Comparison of ENCODE assay signal across 8 cellular contexts in genomic region chr12:26113853-26114719, GRCh38. TPM values are rescaled to one million over a fixed set of nuclear protein-coding genes. Genes with fewer than 3 reads are reported as not detected.
DNase-seq lines count a peak whose midpoint lies in the region; ATAC-seq and TF ChIP-seq lines count a peak whose summit lies in the region.

No MANE protein-coding gene starts in this region.

- TF ChIP-seq POLR2A in stomach (IDR thresholded peaks at IDR 0.05) = no peak

- H3K9me3 Mint-ChIP-seq in neural crest cell = no peaks in the 10 kb centered on the region

- no peaks in the 10 kb centered on the region for H3K36me3 ChIP-seq in stomach

- no peaks in the 10 kb centered on the region for H3K36me3 Mint-ChIP-seq in neural crest cell (ENCODE audit: low read depth)

- no peak for TF ChIP-seq EP300 in stomach (IDR thresholded peaks at IDR 0.05)

- peaks cover 2% of the 10 kb centered on the region for H3K4me1 ChIP-seq in foreskin keratinocyte
- H3K4me1 ChIP-seq in stomach = peaks cover 9 to 37% (median 21%) of the 10 kb centered on the region in 4 donors

- no peaks in the 10 kb centered on the region for H3K9me3 ChIP-seq in stomach

- ATAC-seq in GM19463 (IDR thresholded peaks at IDR 0.05; ENCODE audit: unreplicated experiment) = peak; percentile 71
- ATAC-seq in foreskin keratinocyte = peak; percentile 91

- H3K4me3 ChIP-seq in HL-60 (replicated peaks; ENCODE audit: insufficient read depth, low read length) (peak overlapping the region; percentile 43), stomach (peak overlapping the region; percentile 43 to 58 (median 52))

- peak; percentile 97 for DNase-seq in D341Med (ENCODE audit: low spot score)
- peak in 1 of 2 experiments; percentile 82 for DNase-seq in HL-60 (ENCODE audit: low read depth in 1 of 2, low spot score in 1 of 2)
- DNase-seq in RPMI7951 (ENCODE audit: low read depth) = peak; percentile 90
- DNase-seq in activated gamma-delta T cell treated with anti-CD3 and anti-CD28 coated beads, Interleukin-2, amount 50 U/mL, for 16 hours (ENCODE audit: low read depth) = peak; percentile 43
- DNase-seq in foreskin keratinocyte = peak; percentile 76 to 84
- peak; percentile 67 for DNase-seq in neural crest cell (ENCODE audit: low read depth, low spot score)
- peak; percentile 96 for DNase-seq in stomach

- intact Hi-C loops in stomach (cut with DNase I; ENCODE audit: low total_unique reads) = no loop called here

- no peak overlapping the region for H3K27ac Mint-ChIP-seq in neural crest cell (ENCODE audit: unreplicated experiment)

- WGBS in stomach, 5 donors = 1% methylated on average over 32 to 72 of the region's 72 CpGs

- peaks cover 59% of the 10 kb centered on the region for H3K27me3 Mint-ChIP-seq in neural crest cell (ENCODE audit: low read depth)

- H3K27me3 ChIP-seq in HL-60 (ENCODE audit: insufficient read depth, poor library complexity, severe bottlenecking) (no peaks in the 10 kb centered on the region), foreskin keratinocyte (no peaks in the 10 kb centered on the region), stomach (no peaks in the 10 kb centered on the region)

- peaks cover 16% of the 10 kb centered on the region for H3K4me1 Mint-ChIP-seq in neural crest cell

- peak overlapping the region; percentile 73 for H3K4me3 Mint-ChIP-seq in neural crest cell

- H3K27ac ChIP-seq in HL-60 (replicated peaks) (peak overlapping the region; percentile 62), foreskin keratinocyte (peak overlapping the region; percentile 79), stomach (peak overlapping the region; percentile 92 to 95 (median 95))

- TF ChIP-seq CTCF in HL-60 (IDR thresholded peaks at IDR 0.05; ENCODE audit: insufficient read depth, low read length) = no peak
- TF ChIP-seq CTCF in foreskin keratinocyte (conservative IDR thresholded peaks at IDR 0.05) = peak; percentile 43
- TF ChIP-seq CTCF in neural crest cell (conservative IDR thresholded peaks at IDR 0.05) = peak; percentile 64
- TF ChIP-seq CTCF in stomach (IDR thresholded peaks at IDR 0.05) = peak in 5 of 7 experiments; percentile 18 to 54 (median 40)

RNA-seq across cellular contexts. Expression of gene BHLHE41, which starts 10.8 kb away (rescaled TPM):
- total RNA-seq in RPMI7951 (2014; rRNA removed; shearing (Covaris generic)) = 7.8 and 9.1 TPM in 2 replicates
- total RNA-seq in foreskin keratinocyte (0.03 and 0.14 TPM in 2 replicates), neural crest cell (0.65 TPM in 1 of 2 replicates, not detected in the other), stomach (1 to 10 TPM in 3 of 5 donors, under 1 TPM in 1, not detected in 1; 0.29 to 4.7 (median 1.9) TPM)
- polyA plus RNA-seq in foreskin keratinocyte (0.07 and 0.11 TPM in 2 replicates), stomach (1 to 10 TPM; 1.4 to 2.4 (median 1.8) TPM)
